8 cellular contexts compared by ENCODE assay signal in genomic region chr17:66301418-66301863, GRCh38. TPM values are rescaled to one million over a fixed set of nuclear protein-coding genes. Genes with fewer than 3 reads are reported as not detected.
DNase-seq lines count a peak whose midpoint lies in the region; ATAC-seq, FAIRE-seq and TF ChIP-seq lines count a peak whose summit lies in the region.

No MANE protein-coding gene starts in this region.

- no peaks in the 10 kb centered on the region for H3K9me2 ChIP-seq in OCI-LY1 (ENCODE audit: low read depth, low read length)

- no peaks in the 10 kb centered on the region for H3K36me3 ChIP-seq in CD8-positive, alpha-beta memory T cell (ENCODE audit: insufficient read depth, low read length)
- H3K36me3 ChIP-seq in OCI-LY1 (ENCODE audit: insufficient read depth, low read length) (peaks cover 2% of the 10 kb centered on the region), endothelial cell of umbilical vein (ENCODE audit: control insufficient read depth in 2 of 2, extremely low read depth in 1 of 2, insufficient read depth in 2 of 2, low read length in 2 of 2) (no peaks in the 10 kb centered on the region)

- H3K79me2 ChIP-seq in OCI-LY1 (ENCODE audit: insufficient read depth, low read length) (peaks cover 28% of the 10 kb centered on the region), endothelial cell of umbilical vein (ENCODE audit: control insufficient read depth, insufficient read depth, low read length) (peaks cover 29% of the 10 kb centered on the region)

- TF ChIP-seq CTCF in OCI-LY1 (IDR thresholded peaks at IDR 0.05; ENCODE audit: low read length) (no peak), endothelial cell of umbilical vein (IDR thresholded peaks at IDR 0.05; ENCODE audit: extremely low read depth in 1 of 2, insufficient read depth in 1 of 2, low read depth in 1 of 2, low read length in 2 of 2) (no peak), osteocyte (IDR thresholded peaks at IDR 0.05) (no peak)

- H3K4me3 ChIP-seq in CD8-positive, alpha-beta memory T cell (ENCODE audit: low read length) = peak overlapping the region; percentile 54
- H3K4me3 ChIP-seq in OCI-LY1 (ENCODE audit: low read depth, low read length, poor library complexity, severe bottlenecking) (peak overlapping the region; percentile 97), endothelial cell of umbilical vein (replicated peaks in 1 of 3; ENCODE audit: insufficient read depth in 1 of 3, low read depth in 1 of 3, low read length in 3 of 3) (peak overlapping the region; percentile 76 to 90 (median 83))

- H2AFZ ChIP-seq in OCI-LY1 (ENCODE audit: low read length) = 0 out of 2 replicates have a peak overlapping the region, but pooled peaks have one; percentile 14
- peak overlapping the region; percentile 95 for H2AFZ ChIP-seq in endothelial cell of umbilical vein (ENCODE audit: low read depth, low read length)

- H3K9me1 ChIP-seq in endothelial cell of umbilical vein (replicated peaks; ENCODE audit: control insufficient read depth, extremely low read depth, insufficient read depth, low read length) = no peaks in the 10 kb centered on the region

- peak overlapping the region; percentile 97 for H3K4me2 ChIP-seq in OCI-LY1 (ENCODE audit: low read length)
- H3K4me2 ChIP-seq in endothelial cell of umbilical vein (ENCODE audit: insufficient read depth, low read length) = peak overlapping the region; percentile 94

- H3K4me3 Mint-ChIP-seq in CD8-positive, alpha-beta memory T cell = peak overlapping the region; percentile 84 to 99 (median 95)
- peak overlapping the region; percentile 86 for H3K4me3 Mint-ChIP-seq in osteocyte (ENCODE audit: unreplicated experiment)

- no peaks in the 10 kb centered on the region for H3K27me3 Mint-ChIP-seq in CD8-positive, alpha-beta memory T cell
- H3K27me3 Mint-ChIP-seq in osteocyte (ENCODE audit: unreplicated experiment) = no peaks in the 10 kb centered on the region

- peaks cover 40 to 49% (median 45%) of the 10 kb centered on the region in 3 donors for H3K4me1 Mint-ChIP-seq in CD8-positive, alpha-beta memory T cell
- H3K4me1 Mint-ChIP-seq in osteocyte (ENCODE audit: unreplicated experiment) = peaks cover 30% of the 10 kb centered on the region

- CTCF ChIA-PET in CD8-positive, alpha-beta memory T cell (lab: Charles Lee) = interaction anchor here (1.1 to 1.8 kb wide), 3 partner anchors 15 to 125 kb away, joined by 3 to 4 read pairs (median 3); no protein-coding TSS in a partner anchor
- CTCF ChIA-PET in endothelial cell of umbilical vein (lab: Charles Lee) = interaction anchor here (0.9 to 1.8 kb wide), 6 partner anchors 12 to 265 kb away, joined by 3 to 6 read pairs (median 4); no protein-coding TSS in a partner anchor

- H4K20me1 ChIP-seq in OCI-LY1 (ENCODE audit: insufficient read depth, low read length) (no peaks in the 10 kb centered on the region), endothelial cell of umbilical vein (replicated peaks; ENCODE audit: control insufficient read depth, extremely low read depth, insufficient read depth, low read length) (no peaks in the 10 kb centered on the region)

- peak overlapping the region; percentile 19 to 94 (median 84) for H3K27ac Mint-ChIP-seq in CD8-positive, alpha-beta memory T cell
- peak overlapping the region; percentile 80 for H3K27ac Mint-ChIP-seq in osteocyte (ENCODE audit: unreplicated experiment)

- POLR2A ChIA-PET in CD8-positive, alpha-beta memory T cell (lab: Charles Lee) = interaction anchor here (0.6 kb wide), 1 partner anchor 1738 kb away, joined by 4 read pairs; no protein-coding TSS in a partner anchor
- POLR2A ChIA-PET in endothelial cell of umbilical vein (lab: Charles Lee) = no interaction called here

- no peak for TF ChIP-seq POLR2A in endothelial cell of umbilical vein (IDR thresholded peaks at IDR 0.05; ENCODE audit: low read depth, low read length)

- H3K9me3 Mint-ChIP-seq in CD8-positive, alpha-beta memory T cell = no peaks in the 10 kb centered on the region
- H3K9me3 Mint-ChIP-seq in osteocyte (ENCODE audit: unreplicated experiment) = no peaks in the 10 kb centered on the region

- no peaks in the 10 kb centered on the region for H3K27me3 ChIP-seq in CD8-positive, alpha-beta memory T cell (ENCODE audit: insufficient read depth, low read length, poor library complexity, severe bottlenecking)
- H3K27me3 ChIP-seq in OCI-LY1 (ENCODE audit: insufficient read depth, low read length) (no peaks in the 10 kb centered on the region), endothelial cell of umbilical vein (ENCODE audit: control insufficient read depth in 2 of 2, insufficient read depth in 2 of 2, low read length in 2 of 2) (no peaks in the 10 kb centered on the region)

- peaks cover 0 to 7% (median 0%) of the 10 kb centered on the region in 3 donors for H3K36me3 Mint-ChIP-seq in CD8-positive, alpha-beta memory T cell
- H3K36me3 Mint-ChIP-seq in osteocyte (ENCODE audit: unreplicated experiment) = no peaks in the 10 kb centered on the region

- FAIRE-seq in endothelial cell of umbilical vein (lab: Jason Lieb, UNC) = no peak

- no peaks in the 10 kb centered on the region for H3K9me3 ChIP-seq in CD8-positive, alpha-beta memory T cell (ENCODE audit: low read length)
- H3K9me3 ChIP-seq in OCI-LY1 (ENCODE audit: low read length) (no peaks in the 10 kb centered on the region), endothelial cell of umbilical vein (replicated peaks; ENCODE audit: control insufficient read depth, insufficient read depth, low read length) (no peaks in the 10 kb centered on the region)

- BruUV-seq in endothelial cell of umbilical vein (replicated peaks; lab: Mats Ljungman, UMichigan) = TSS peak; percentile 68

- peaks cover 23% of the 10 kb centered on the region for H3K4me1 ChIP-seq in CD8-positive, alpha-beta memory T cell (ENCODE audit: insufficient read depth, low read length)
- H3K4me1 ChIP-seq in OCI-LY1 (ENCODE audit: insufficient read depth, low read length, severe bottlenecking) (peaks cover 34% of the 10 kb centered on the region), endothelial cell of umbilical vein (ENCODE audit: control insufficient read depth, extremely low read depth, insufficient read depth, low read length) (peaks cover 26% of the 10 kb centered on the region)

- no peaks in the 10 kb centered on the region for H3F3A ChIP-seq in OCI-LY1 (ENCODE audit: insufficient read depth, low read length)

- DNase-seq in CD8-positive, alpha-beta memory T cell = no peak
- DNase-seq in endothelial cell of umbilical vein (ENCODE audit: low read depth, low spot score) = peak; percentile 10
- no peak for DNase-seq in osteocyte (ENCODE audit: extremely low spot score, unreplicated experiment)
- no peak for DNase-seq in HUDEP-2 (lab: John Stamatoyannopoulos, UW; ENCODE audit: unreplicated experiment in 76 of 76)
- no peak for DNase-seq in anterior cingulate cortex (lab: John Stamatoyannopoulos, UW)
- DNase-seq in occipital lobe (lab: John Stamatoyannopoulos, UW) = no peak

- ATAC-seq in HG02678 (IDR thresholded peaks at IDR 0.05; ENCODE audit: unreplicated experiment) = no peak

- H3K27ac ChIP-seq in CD8-positive, alpha-beta memory T cell (ENCODE audit: low read depth, low read length) = no peak overlapping the region
- H3K27ac ChIP-seq in OCI-LY1 (ENCODE audit: low read depth, low read length, poor library complexity, severe bottlenecking) (no peak overlapping the region), endothelial cell of umbilical vein (ENCODE audit: insufficient read depth, low read depth, low read length) (peak overlapping the region; percentile 13)

- peak overlapping the region; percentile 93 for H3K9ac ChIP-seq in OCI-LY1 (ENCODE audit: low read length)
- H3K9ac ChIP-seq in endothelial cell of umbilical vein (replicated peaks; ENCODE audit: extremely low read depth, insufficient read depth, low read length) = peak overlapping the region; percentile 80

- dilution Hi-C loops in endothelial cell of umbilical vein (cut with MboI; ENCODE audit: extremely low pct_ligation_motif_present, low sequenced_read_pairs) = no loop called here

- intact Hi-C loops in endothelial cell of umbilical vein (cut with micrococcal nuclease) = loop anchor here (5.0 kb wide), 2 partner anchors 109 to 371 kb away; partner anchors contain the start of gene CEP112

TF ChIP-seq in endothelial cell of umbilical vein, 7 proteins besides CTCF, POLR2A, EP300 and RAD21:
- TF ChIP-seq EZH2 (IDR thresholded peaks at IDR 0.05; ENCODE audit: borderline replicate concordance, low read depth, low read length, severe bottlenecking) (no peak), FOS (IDR thresholded peaks at IDR 0.05; ENCODE audit: borderline replicate concordance, insufficient read depth, low read length) (no peak), JUN (IDR thresholded peaks at IDR 0.05; ENCODE audit: borderline replicate concordance, insufficient read depth, insufficient read length, low read depth) (no peak), MAX (IDR thresholded peaks at IDR 0.05; ENCODE audit: insufficient read depth, insufficient read length) (no peak), GATA2 (IDR thresholded peaks at IDR 0.05; ENCODE audit: insufficient read depth, insufficient read length, low read depth, low read length) (no peak), MYC (IDR thresholded peaks at IDR 0.05; ENCODE audit: low read depth, low read length) (no peak), POLR2AphosphoS5 (IDR thresholded peaks at IDR 0.05; ENCODE audit: insufficient read depth, low read depth, low read length) (no peak)
TF ChIP-seq in endothelial cell of umbilical vein: peak in this region for 0.

RNA-seq across cellular contexts. Expression of gene PRKCA, which starts 1.0 kb away (rescaled TPM):
- total RNA-seq in CD8-positive, alpha-beta memory T cell = 10 to 100 TPM; 73.9 to 74.1 TPM
- polyA plus RNA-seq in CD8-positive, alpha-beta memory T cell = 1.8 TPM
- total RNA-seq in endothelial cell of umbilical vein (27.3 and 34.2 TPM in 2 replicates), osteocyte (80.1 and 82.9 TPM in 2 replicates), occipital lobe (29.9 TPM)
- 5.8 and 7.5 TPM in 2 replicates for polyA plus RNA-seq in endothelial cell of umbilical vein
- 10.0 and 10.9 TPM in 2 replicates for polyA plus RNA-seq in endothelial cell of umbilical vein (2011; cell fraction: cytosol; rRNA removed)
- polyA plus RNA-seq in endothelial cell of umbilical vein (2011; cell fraction: nucleus; rRNA removed) = 16.5 and 20.3 TPM in 2 replicates
- polyA plus RNA-seq in endothelial cell of umbilical vein (2012) = 16.5 and 17.0 TPM in 2 replicates
- polyA minus RNA-seq in endothelial cell of umbilical vein = 19.5 and 19.9 TPM in 2 replicates
- polyA minus RNA-seq in endothelial cell of umbilical vein (2011; cell fraction: cytosol; rRNA and poly(A)+ RNA removed) = 9.7 TPM
- 31.4 and 39.5 TPM in 2 replicates for polyA minus RNA-seq in endothelial cell of umbilical vein (2011; cell fraction: nucleus; rRNA and poly(A)+ RNA removed)
